Comparison of ENCODE assay signal across 22 cellular contexts in the genomic region with DNA sequence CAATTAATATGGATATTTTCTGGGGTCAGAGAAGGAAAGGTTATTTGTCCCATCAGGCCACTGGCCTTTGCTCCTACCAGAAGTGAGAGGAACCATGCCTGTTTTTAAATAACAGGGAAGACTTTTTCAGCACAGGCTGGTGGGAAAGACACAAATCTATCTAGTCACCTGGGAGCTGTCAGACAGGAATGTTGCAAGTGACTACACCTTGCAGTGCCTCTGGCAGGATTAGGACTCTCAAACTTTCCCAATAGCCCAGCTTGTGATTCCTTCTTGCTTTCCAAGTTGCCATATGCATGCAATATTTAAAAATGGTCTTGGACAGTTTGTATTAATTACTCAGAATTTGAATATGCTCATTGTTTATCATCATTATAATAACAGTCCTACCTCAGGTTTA.
"Had no signal": no experiment of that assay in that cellular context is flagged by ENCODE, and none has a peak within 500 bp of the region (broad histone marks: within the 10 kb centered on the region; RNA-seq: fewer than 3 reads in every experiment).

No MANE protein-coding gene starts in this region.

- H3K27ac ChIP-seq: coronary artery, dorsolateral prefrontal cortex, esophagus muscularis mucosa, gastrocnemius medialis, heart right ventricle, left lung, lower lobe of right lung had no signal

- H3K36me3 ChIP-seq: gastrocnemius medialis, left lung, lower lobe of right lung had no signal

- DNase-seq: dermis blood vessel endothelial cell; dorsolateral prefrontal cortex; effector CD4-positive, alpha-beta T cell; effector memory CD4-positive, alpha-beta T cell; endodermal cell; foreskin melanocyte; gastrocnemius medialis; glutamatergic neuron; heart right ventricle; hippocampal formation; left cardiac atrium; left lung; left ventricle myocardium superior; lower lobe of right lung; mesendoderm; midbrain; naive thymus-derived CD4-positive, alpha-beta T cell had no signal

- H3K4me1 ChIP-seq: esophagus muscularis mucosa, gastrocnemius medialis, heart right ventricle, left lung, lower lobe of right lung had no signal

- FAIRE-seq: endometrium, islet of Langerhans, keratinocyte had no signal

- H3K4me3 ChIP-seq: coronary artery, dorsolateral prefrontal cortex, esophagus muscularis mucosa, gastrocnemius medialis, heart right ventricle, left lung, lower lobe of right lung had no signal

- H3K9me3 ChIP-seq: esophagus muscularis mucosa, gastrocnemius medialis, heart right ventricle, left lung, lower lobe of right lung had no signal

- H3K27me3 ChIP-seq: esophagus muscularis mucosa, gastrocnemius medialis, heart right ventricle, left lung had no signal
